In genomic region chr14:85587152-85587697, GRCh38 we compare ENCODE assay signal across 1 cellular context.
TF ChIP-seq lines count a peak whose summit lies in the region.

No MANE protein-coding gene starts in this region.

TF ChIP-seq in SK-N-SH treated with all-trans-retinoic acid at 6 μM for 48 hours, 23 proteins besides CTCF, POLR2A, EP300 and RAD21 (continued from another document):
- TF ChIP-seq POU6F1 (CRISPR knock-in tag; IDR thresholded peaks at IDR 0.05; ENCODE audit: borderline replicate concordance, low read depth): no peak; the same call in 1 of the 2 replicates
- TF ChIP-seq CREB5 (CRISPR knock-in tag; IDR thresholded peaks at IDR 0.05; ENCODE audit: low read depth): no peak
- no peak for TF ChIP-seq GLIS3 (CRISPR knock-in tag; IDR thresholded peaks at IDR 0.05)
- TF ChIP-seq RARB (CRISPR knock-in tag; IDR thresholded peaks at IDR 0.05): no peak
- TF ChIP-seq ZFP30 (CRISPR knock-in tag; IDR thresholded peaks at IDR 0.05): no peak
